17 cellular contexts compared by ENCODE assay signal in genomic region chr15:43414196-43414595, GRCh38. TPM values are rescaled to one million over a fixed set of nuclear protein-coding genes. Genes with fewer than 3 reads are reported as not detected.
DNase-seq lines count a peak whose midpoint lies in the region; ATAC-seq and TF ChIP-seq lines count a peak whose summit lies in the region.
"Had no signal": no experiment of that assay in that cellular context is flagged by ENCODE, and none has a peak within 500 bp of the region (broad histone marks: within the 10 kb centered on the region; RNA-seq: fewer than 3 reads in every experiment).

No MANE protein-coding gene starts in this region.

- no peaks in the 10 kb centered on the region for H3K27me3 Mint-ChIP-seq in activated naive CD4-positive, alpha-beta T cell treated with anti-CD3 and anti-CD28 coated beads, Interleukin-2, amount 10 ng/mL, durations not matched to agents 7 days and 5 days
- peaks cover 11% of the 10 kb centered on the region for H3K27me3 Mint-ChIP-seq in endothelial cell (ENCODE audit: unreplicated experiment)

- no peaks in the 10 kb centered on the region for H3K27me3 ChIP-seq in mesendoderm (ENCODE audit: insufficient read depth, low read length, poor library complexity)

- H3K27ac ChIP-seq in mesendoderm (ENCODE audit: low read depth, low read length), result no peak overlapping the region
- H3K27ac ChIP-seq: A549, HL-60 had no signal

- H3K27ac Mint-ChIP-seq in activated naive CD4-positive, alpha-beta T cell treated with anti-CD3 and anti-CD28 coated beads, Interleukin-2, amount 50 U/mL, for 72 hours, result peak overlapping the region; percentile 5 to 63
- no peak overlapping the region for H3K27ac Mint-ChIP-seq in activated naive CD4-positive, alpha-beta T cell treated with anti-CD3 and anti-CD28 coated beads, Interleukin-2, amount 10 ng/mL, durations not matched to agents 7 days and 5 days
- H3K27ac Mint-ChIP-seq in endothelial cell (ENCODE audit: unreplicated experiment), result no peak overlapping the region
- H3K27ac Mint-ChIP-seq: CD8-positive, alpha-beta T cell had no signal

- H3K36me3 ChIP-seq in mesendoderm (ENCODE audit: control insufficient read depth, insufficient read depth, low read length), result peaks cover 7% of the 10 kb centered on the region

- CTCF ChIA-PET in activated naive CD4-positive, alpha-beta T cell treated with anti-CD3 and anti-CD28 coated beads, Interleukin-2, amount 10 ng/mL, durations not matched to agents 7 days and 5 days (lab: Charles Lee), result no interaction called here

- H2BK120ac ChIP-seq in mesendoderm (ENCODE audit: low read depth, low read length), result no peak overlapping the region

- no peak overlapping the region for H3K4me3 Mint-ChIP-seq in activated naive CD4-positive, alpha-beta T cell treated with anti-CD3 and anti-CD28 coated beads, Interleukin-2, amount 10 ng/mL, durations not matched to agents 7 days and 5 days
- H3K4me3 Mint-ChIP-seq in endothelial cell (ENCODE audit: unreplicated experiment), result peak overlapping the region; percentile 76
- H3K4me3 Mint-ChIP-seq: CD14-positive monocyte; CD8-positive, alpha-beta T cell had no signal

- no peak overlapping the region for H2BK5ac ChIP-seq in mesendoderm (ENCODE audit: low read length)

- H3K79me1 ChIP-seq in mesendoderm (ENCODE audit: low read length), result no peaks in the 10 kb centered on the region

- H3K4me1 Mint-ChIP-seq in activated naive CD4-positive, alpha-beta T cell treated with anti-CD3 and anti-CD28 coated beads, Interleukin-2, amount 10 ng/mL, durations not matched to agents 7 days and 5 days, result no peaks in the 10 kb centered on the region
- peaks cover 67% of the 10 kb centered on the region for H3K4me1 Mint-ChIP-seq in endothelial cell (ENCODE audit: unreplicated experiment)

- no peak for TF ChIP-seq CTCF in endothelial cell (IDR thresholded peaks at IDR 0.05; ENCODE audit: unreplicated experiment)

- H4K8ac ChIP-seq in mesendoderm (ENCODE audit: low read depth, low read length), result no peak overlapping the region

- H3K9me3 Mint-ChIP-seq in activated naive CD4-positive, alpha-beta T cell treated with anti-CD3 and anti-CD28 coated beads, Interleukin-2, amount 50 U/mL, for 72 hours, result no peaks in the 10 kb centered on the region
- H3K9me3 Mint-ChIP-seq in activated naive CD4-positive, alpha-beta T cell treated with anti-CD3 and anti-CD28 coated beads, Interleukin-2, amount 10 ng/mL, durations not matched to agents 7 days and 5 days, result no peaks in the 10 kb centered on the region
- no peaks in the 10 kb centered on the region for H3K9me3 Mint-ChIP-seq in endothelial cell (ENCODE audit: unreplicated experiment)
- H3K9me3 Mint-ChIP-seq: CD14-positive monocyte; CD8-positive, alpha-beta T cell had no signal

- no peak overlapping the region for H2BK15ac ChIP-seq in mesendoderm (replicated peaks; ENCODE audit: low read depth)

- no peak overlapping the region for H3K23ac ChIP-seq in mesendoderm (ENCODE audit: low read length)

- no peak overlapping the region for H3K9ac ChIP-seq in mesendoderm (ENCODE audit: low read length)

- H4K5ac ChIP-seq in mesendoderm (ENCODE audit: low read length), result no peak overlapping the region

- H3K4me1 ChIP-seq in mesendoderm (ENCODE audit: control insufficient read depth, low read depth, low read length), result no peaks in the 10 kb centered on the region

- H3K56ac ChIP-seq in mesendoderm (ENCODE audit: low read length), result no peak overlapping the region

- no peak for ATAC-seq in activated naive CD4-positive, alpha-beta T cell treated with anti-CD3 and anti-CD28 coated beads, Interleukin-2, amount 50 U/mL, for 72 hours
- ATAC-seq: A549; CD8-positive, alpha-beta T cell; HCT116 had no signal

- no peak overlapping the region for H3K4me2 ChIP-seq in mesendoderm (ENCODE audit: low read length)
- H3K4me2 ChIP-seq: A549 had no signal

- no peak for DNase-seq in activated naive CD4-positive, alpha-beta T cell treated with anti-CD3 and anti-CD28 coated beads, Interleukin-2, amount 50 U/mL, for 72 hours (ENCODE audit: low spot score in 2 of 2)
- DNase-seq in activated naive CD4-positive, alpha-beta T cell treated with anti-CD3 and anti-CD28 coated beads, Interleukin-2, amount 10 ng/mL, durations not matched to agents 7 days and 5 days, result no peak
- DNase-seq in MV-4-11 (lab: John Stamatoyannopoulos, UW) (peak; percentile 4), endothelial cell (ENCODE audit: low spot score) (no peak), mesendoderm (peak; percentile 72), GOT3 (lab: John Stamatoyannopoulos, UW) (no peak), HT-29 (ENCODE audit: low spot score) (no peak)
- DNase-seq in stimulated activated CD4-positive, alpha-beta T cell treated with anti-CD3 and anti-CD28 coated beads, Interleukin-15, amount 100 ng/mL, for 24 hours, result no peak
- DNase-seq: CD8-positive, alpha-beta T cell; COR-L47; DMS153; DMS79 treated with DMSO at 0.1 percent for 48 hours; EL had no signal

- H3K18ac ChIP-seq in mesendoderm (ENCODE audit: low read length), result no peak overlapping the region

- H3K79me2 ChIP-seq in mesendoderm (ENCODE audit: control insufficient read depth, insufficient read depth, low read length), result no peaks in the 10 kb centered on the region

- peaks cover 0 to 10% of the 10 kb centered on the region in 2 donors for H3K36me3 Mint-ChIP-seq in activated naive CD4-positive, alpha-beta T cell treated with anti-CD3 and anti-CD28 coated beads, Interleukin-2, amount 50 U/mL, for 72 hours
- H3K36me3 Mint-ChIP-seq in activated naive CD4-positive, alpha-beta T cell treated with anti-CD3 and anti-CD28 coated beads, Interleukin-2, amount 10 ng/mL, durations not matched to agents 7 days and 5 days, result peaks cover 34% of the 10 kb centered on the region
- peaks cover 55% of the 10 kb centered on the region for H3K36me3 Mint-ChIP-seq in endothelial cell (ENCODE audit: low read depth, unreplicated experiment)

- no peak overlapping the region for H2AK5ac ChIP-seq in mesendoderm (ENCODE audit: low read length)

- H3K4me3 ChIP-seq in mesendoderm (ENCODE audit: low read length), result no peak overlapping the region
- H3K4me3 ChIP-seq: A549 had no signal

- H3K4ac ChIP-seq in mesendoderm (ENCODE audit: low read depth, low read length), result no peak overlapping the region

RNA-seq across cellular contexts. Expression of gene TUBGCP4, which starts 43.3 kb away (rescaled TPM):
- total RNA-seq in activated naive CD4-positive, alpha-beta T cell treated with anti-CD3 and anti-CD28 coated beads, Interleukin-2, amount 50 U/mL, for 72 hours, result 10 to 100 TPM; 40.1 to 45.0 TPM
- total RNA-seq in endothelial cell (ENCODE audit: unreplicated experiment), result 14.6 TPM
- 12.0 TPM for polyA plus RNA-seq in mesendoderm (2013, experiment 1 of 2)
- polyA plus RNA-seq in mesendoderm (2013, experiment 2 of 2), result 11.8 TPM
- total RNA-seq in HT-29 (2014; rRNA removed; shearing (Covaris generic)), result 35.7 and 37.6 TPM in 2 replicates

RNA-seq across cellular contexts. Expression of gene ZSCAN29, which starts 43.4 kb away (rescaled TPM):
- 10 to 100 TPM; 17.0 to 22.7 TPM for total RNA-seq in activated naive CD4-positive, alpha-beta T cell treated with anti-CD3 and anti-CD28 coated beads, Interleukin-2, amount 50 U/mL, for 72 hours
- total RNA-seq in endothelial cell (ENCODE audit: unreplicated experiment), result 45.5 TPM
- polyA plus RNA-seq in mesendoderm (2013, experiment 1 of 2), result 15.8 TPM
- 16.0 TPM for polyA plus RNA-seq in mesendoderm (2013, experiment 2 of 2)
- total RNA-seq in HT-29 (2014; rRNA removed; shearing (Covaris generic)), result 42.2 and 48.7 TPM in 2 replicates

Comparison
In these comparisons a context has a peak if more than half of its experiments do, and no peak if none do; other contexts are left out.
1. H3K27ac Mint-ChIP-seq: peak in activated naive CD4-positive, alpha-beta T cell treated with anti-CD3 and anti-CD28 coated beads, Interleukin-2, amount 50 U/mL, for 72 hours (2 of 2); none in activated naive CD4-positive, alpha-beta T cell treated with anti-CD3 and anti-CD28 coated beads, Interleukin-2, amount 10 ng/mL, durations not matched to agents 7 days and 5 days (single experiment) and endothelial cell (single experiment).
2. DNase-seq: peak in MV-4-11 (single experiment) and mesendoderm (single experiment); none in activated naive CD4-positive, alpha-beta T cell treated with anti-CD3 and anti-CD28 coated beads, Interleukin-2, amount 50 U/mL, for 72 hours (0 of 2), activated naive CD4-positive, alpha-beta T cell treated with anti-CD3 and anti-CD28 coated beads, Interleukin-2, amount 10 ng/mL, durations not matched to agents 7 days and 5 days (single experiment), endothelial cell (single experiment), GOT3 (single experiment), HT-29 (single experiment) and stimulated activated CD4-positive, alpha-beta T cell treated with anti-CD3 and anti-CD28 coated beads, Interleukin-15, amount 100 ng/mL, for 24 hours (single experiment).